Comparison of ENCODE assay signal across 12 cellular contexts in the genomic region with DNA sequence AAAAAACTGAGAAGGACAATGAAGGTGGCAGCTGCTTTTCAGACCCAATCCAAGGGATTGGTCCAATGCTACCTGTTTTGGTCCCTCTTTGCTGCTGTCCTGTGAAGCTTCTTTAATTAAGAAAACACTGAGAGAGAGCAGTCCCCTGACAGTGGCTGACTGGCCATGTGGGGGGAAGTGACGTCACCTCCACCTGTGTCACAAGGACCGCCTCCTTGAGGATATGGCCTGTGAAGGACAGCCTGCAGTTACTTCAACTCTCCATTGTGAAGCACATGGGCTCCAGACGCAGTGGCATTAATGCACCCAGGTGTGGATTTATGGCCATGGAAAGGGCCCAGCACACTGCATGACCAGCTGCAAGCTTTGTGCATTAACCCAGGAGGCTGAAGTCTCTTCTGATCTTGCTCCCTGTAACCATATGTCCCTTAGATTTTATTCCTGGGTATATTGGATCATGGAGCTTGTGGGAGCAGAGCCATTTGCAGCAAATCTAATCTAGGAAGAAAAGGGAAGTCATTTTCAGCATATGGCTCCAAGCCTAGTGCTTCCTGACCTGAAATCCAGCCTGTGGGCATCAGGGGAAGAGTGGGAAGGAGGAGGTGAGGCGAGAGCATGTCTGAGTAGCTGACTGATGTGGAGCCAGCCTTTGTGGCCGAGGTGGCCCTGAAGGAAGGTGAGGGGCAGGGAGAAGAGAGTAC.
"Had no signal": no experiment of that assay in that cellular context is flagged by ENCODE, and none has a peak within 500 bp of the region (broad histone marks: within the 10 kb centered on the region; RNA-seq: fewer than 3 reads in every experiment).

No MANE protein-coding gene starts in this region.

- H3K27ac ChIP-seq: cardiac muscle cell, esophagus squamous epithelium, upper lobe of right lung, VCaP had no signal

- H3K9me3 ChIP-seq: esophagus squamous epithelium, upper lobe of right lung had no signal

- ATAC-seq: upper lobe of right lung had no signal

- H3K4me3 ChIP-seq: cardiac muscle cell, esophagus squamous epithelium, upper lobe of right lung had no signal

- H3K4me1 ChIP-seq: esophagus squamous epithelium, upper lobe of right lung had no signal

- H3K36me3 ChIP-seq: cardiac muscle cell, esophagus squamous epithelium, upper lobe of right lung had no signal

- H3K27me3 ChIP-seq: cardiac muscle cell, upper lobe of right lung had no signal

- DNase-seq: activated CD4-positive, alpha-beta T cell treated with anti-CD3 and anti-CD28 coated beads for 4 hours; activated naive CD4-positive, alpha-beta T cell treated with anti-CD3 and anti-CD28 coated beads for 36 hours; esophagus squamous epithelium; foreskin fibroblast; head of caudate nucleus; mammary epithelial cell; stimulated activated CD4-positive, alpha-beta T cell treated with anti-CD3 and anti-CD28 coated beads, Interleukin-2, amount 100 ng/mL, for 48 hours; stimulated activated CD8-positive, alpha-beta memory T cell treated with anti-CD3 and anti-CD28 coated beads, Interleukin-4, amount 100 ng/mL, for 48 hours; T-helper 9 cell; upper lobe of right lung had no signal
